In genomic region chr12:26172013-26172412, GRCh38 we compare ENCODE assay signal across 1 cellular context.
A peak's percentile ranks its signal among the peaks of the same experiment; 100 is the strongest.
TF ChIP-seq lines count a peak whose summit lies in the region.

No MANE protein-coding gene starts in this region.

TF ChIP-seq in HepG2, 621 proteins besides CTCF, POLR2A, EP300 and RAD21:
- TF ChIP-seq MAFF (IDR thresholded peaks at IDR 0.05; ENCODE audit: low read depth, low read length), result peak; percentile 86
- TF ChIP-seq TMF1 (CRISPR knock-in tag; IDR thresholded peaks at IDR 0.05; ENCODE audit: low read depth), result no peak
- peak; percentile 77 to 90 for TF ChIP-seq MAFK (conservative IDR thresholded peaks at IDR 0.05 in 1 of 2, IDR thresholded peaks at IDR 0.05 in 1 of 2; ENCODE audit: low read length in 2 of 2)
- no peak for TF ChIP-seq ZNF142 (CRISPR knock-in tag; IDR thresholded peaks at IDR 0.05)
- TF ChIP-seq PHF21A (CRISPR knock-in tag; IDR thresholded peaks at IDR 0.05), result no peak
